In the genomic region with DNA sequence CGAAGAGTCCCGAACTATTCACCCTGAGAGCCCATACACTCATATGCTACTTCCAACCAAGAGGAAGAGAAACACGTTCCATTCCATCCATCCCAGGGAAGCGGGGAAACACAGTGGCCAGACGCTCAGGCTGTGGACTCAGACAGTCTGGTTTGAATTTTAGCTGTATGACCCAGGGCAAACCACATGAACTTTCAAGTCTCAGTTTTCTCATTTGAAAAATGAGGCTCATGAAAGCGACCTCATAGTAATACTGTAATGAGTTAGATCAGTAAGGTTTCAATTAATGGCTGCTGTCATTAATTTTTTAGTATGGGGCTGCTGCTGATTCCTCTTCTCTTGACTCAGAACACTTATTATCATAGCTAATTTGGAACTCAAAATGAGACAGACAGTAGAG, we compare ENCODE assay signal across 1 cellular context.
TF ChIP-seq lines count a peak whose summit lies in the region.

No MANE protein-coding gene starts in this region.

TF ChIP-seq in GM12878, 131 proteins besides CTCF, POLR2A, EP300 and RAD21 (continued from another document and continues in another):
- TF ChIP-seq, protein P1, sequence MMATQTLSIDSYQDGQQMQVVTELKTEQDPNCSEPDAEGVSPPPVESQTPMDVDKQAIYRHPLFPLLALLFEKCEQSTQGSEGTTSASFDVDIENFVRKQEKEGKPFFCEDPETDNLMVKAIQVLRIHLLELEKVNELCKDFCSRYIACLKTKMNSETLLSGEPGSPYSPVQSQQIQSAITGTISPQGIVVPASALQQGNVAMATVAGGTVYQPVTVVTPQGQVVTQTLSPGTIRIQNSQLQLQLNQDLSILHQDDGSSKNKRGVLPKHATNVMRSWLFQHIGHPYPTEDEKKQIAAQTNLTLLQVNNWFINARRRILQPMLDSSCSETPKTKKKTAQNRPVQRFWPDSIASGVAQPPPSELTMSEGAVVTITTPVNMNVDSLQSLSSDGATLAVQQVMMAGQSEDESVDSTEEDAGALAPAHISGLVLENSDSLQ (IDR thresholded peaks at IDR 0.05): 0 out of 2 replicates have a peak, but pooled peaks have one; percentile 14
- no peak for TF ChIP-seq E4F1 (IDR thresholded peaks at IDR 0.05; ENCODE audit: borderline replicate concordance, partially characterized antibody)
- no peak for TF ChIP-seq POLR2AphosphoS5 (IDR thresholded peaks at IDR 0.05; ENCODE audit: low read length)
- TF ChIP-seq, protein P2, sequence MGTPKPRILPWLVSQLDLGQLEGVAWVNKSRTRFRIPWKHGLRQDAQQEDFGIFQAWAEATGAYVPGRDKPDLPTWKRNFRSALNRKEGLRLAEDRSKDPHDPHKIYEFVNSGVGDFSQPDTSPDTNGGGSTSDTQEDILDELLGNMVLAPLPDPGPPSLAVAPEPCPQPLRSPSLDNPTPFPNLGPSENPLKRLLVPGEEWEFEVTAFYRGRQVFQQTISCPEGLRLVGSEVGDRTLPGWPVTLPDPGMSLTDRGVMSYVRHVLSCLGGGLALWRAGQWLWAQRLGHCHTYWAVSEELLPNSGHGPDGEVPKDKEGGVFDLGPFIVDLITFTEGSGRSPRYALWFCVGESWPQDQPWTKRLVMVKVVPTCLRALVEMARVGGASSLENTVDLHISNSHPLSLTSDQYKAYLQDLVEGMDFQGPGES (IDR thresholded peaks at IDR 0.05): no peak
- no peak for TF ChIP-seq POLR2AphosphoS2 (IDR thresholded peaks at IDR 0.05; ENCODE audit: low read depth, low read length)
- peak; percentile 71 for TF ChIP-seq IKZF1 (conservative IDR thresholded peaks at IDR 0.05)
- TF ChIP-seq TCF12 (IDR thresholded peaks at IDR 0.05; ENCODE audit: low read depth, low read length): peak; percentile 52; the same call in 1 of the 2 replicates
- peak; percentile 67 for TF ChIP-seq ATF7 (IDR thresholded peaks at IDR 0.05; ENCODE audit: low read depth)
- TF ChIP-seq NFIC (IDR thresholded peaks at IDR 0.05; ENCODE audit: low read depth, low read length): peak; percentile 72
- no peak for TF ChIP-seq YBX1 (IDR thresholded peaks at IDR 0.05)
- no peak for TF ChIP-seq WRNIP1 (IDR thresholded peaks at IDR 0.05; ENCODE audit: borderline replicate concordance, low read depth, low read length)
- TF ChIP-seq, protein P3, sequence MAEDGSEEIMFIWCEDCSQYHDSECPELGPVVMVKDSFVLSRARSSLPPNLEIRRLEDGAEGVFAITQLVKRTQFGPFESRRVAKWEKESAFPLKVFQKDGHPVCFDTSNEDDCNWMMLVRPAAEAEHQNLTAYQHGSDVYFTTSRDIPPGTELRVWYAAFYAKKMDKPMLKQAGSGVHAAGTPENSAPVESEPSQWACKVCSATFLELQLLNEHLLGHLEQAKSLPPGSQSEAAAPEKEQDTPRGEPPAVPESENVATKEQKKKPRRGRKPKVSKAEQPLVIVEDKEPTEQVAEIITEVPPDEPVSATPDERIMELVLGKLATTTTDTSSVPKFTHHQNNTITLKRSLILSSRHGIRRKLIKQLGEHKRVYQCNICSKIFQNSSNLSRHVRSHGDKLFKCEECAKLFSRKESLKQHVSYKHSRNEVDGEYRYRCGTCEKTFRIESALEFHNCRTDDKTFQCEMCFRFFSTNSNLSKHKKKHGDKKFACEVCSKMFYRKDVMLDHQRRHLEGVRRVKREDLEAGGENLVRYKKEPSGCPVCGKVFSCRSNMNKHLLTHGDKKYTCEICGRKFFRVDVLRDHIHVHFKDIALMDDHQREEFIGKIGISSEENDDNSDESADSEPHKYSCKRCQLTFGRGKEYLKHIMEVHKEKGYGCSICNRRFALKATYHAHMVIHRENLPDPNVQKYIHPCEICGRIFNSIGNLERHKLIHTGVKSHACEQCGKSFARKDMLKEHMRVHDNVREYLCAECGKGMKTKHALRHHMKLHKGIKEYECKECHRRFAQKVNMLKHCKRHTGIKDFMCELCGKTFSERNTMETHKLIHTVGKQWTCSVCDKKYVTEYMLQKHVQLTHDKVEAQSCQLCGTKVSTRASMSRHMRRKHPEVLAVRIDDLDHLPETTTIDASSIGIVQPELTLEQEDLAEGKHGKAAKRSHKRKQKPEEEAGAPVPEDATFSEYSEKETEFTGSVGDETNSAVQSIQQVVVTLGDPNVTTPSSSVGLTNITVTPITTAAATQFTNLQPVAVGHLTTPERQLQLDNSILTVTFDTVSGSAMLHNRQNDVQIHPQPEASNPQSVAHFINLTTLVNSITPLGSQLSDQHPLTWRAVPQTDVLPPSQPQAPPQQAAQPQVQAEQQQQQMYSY (CRISPR knock-in tag; IDR thresholded peaks at IDR 0.05): no peak
- TF ChIP-seq, protein P4, sequence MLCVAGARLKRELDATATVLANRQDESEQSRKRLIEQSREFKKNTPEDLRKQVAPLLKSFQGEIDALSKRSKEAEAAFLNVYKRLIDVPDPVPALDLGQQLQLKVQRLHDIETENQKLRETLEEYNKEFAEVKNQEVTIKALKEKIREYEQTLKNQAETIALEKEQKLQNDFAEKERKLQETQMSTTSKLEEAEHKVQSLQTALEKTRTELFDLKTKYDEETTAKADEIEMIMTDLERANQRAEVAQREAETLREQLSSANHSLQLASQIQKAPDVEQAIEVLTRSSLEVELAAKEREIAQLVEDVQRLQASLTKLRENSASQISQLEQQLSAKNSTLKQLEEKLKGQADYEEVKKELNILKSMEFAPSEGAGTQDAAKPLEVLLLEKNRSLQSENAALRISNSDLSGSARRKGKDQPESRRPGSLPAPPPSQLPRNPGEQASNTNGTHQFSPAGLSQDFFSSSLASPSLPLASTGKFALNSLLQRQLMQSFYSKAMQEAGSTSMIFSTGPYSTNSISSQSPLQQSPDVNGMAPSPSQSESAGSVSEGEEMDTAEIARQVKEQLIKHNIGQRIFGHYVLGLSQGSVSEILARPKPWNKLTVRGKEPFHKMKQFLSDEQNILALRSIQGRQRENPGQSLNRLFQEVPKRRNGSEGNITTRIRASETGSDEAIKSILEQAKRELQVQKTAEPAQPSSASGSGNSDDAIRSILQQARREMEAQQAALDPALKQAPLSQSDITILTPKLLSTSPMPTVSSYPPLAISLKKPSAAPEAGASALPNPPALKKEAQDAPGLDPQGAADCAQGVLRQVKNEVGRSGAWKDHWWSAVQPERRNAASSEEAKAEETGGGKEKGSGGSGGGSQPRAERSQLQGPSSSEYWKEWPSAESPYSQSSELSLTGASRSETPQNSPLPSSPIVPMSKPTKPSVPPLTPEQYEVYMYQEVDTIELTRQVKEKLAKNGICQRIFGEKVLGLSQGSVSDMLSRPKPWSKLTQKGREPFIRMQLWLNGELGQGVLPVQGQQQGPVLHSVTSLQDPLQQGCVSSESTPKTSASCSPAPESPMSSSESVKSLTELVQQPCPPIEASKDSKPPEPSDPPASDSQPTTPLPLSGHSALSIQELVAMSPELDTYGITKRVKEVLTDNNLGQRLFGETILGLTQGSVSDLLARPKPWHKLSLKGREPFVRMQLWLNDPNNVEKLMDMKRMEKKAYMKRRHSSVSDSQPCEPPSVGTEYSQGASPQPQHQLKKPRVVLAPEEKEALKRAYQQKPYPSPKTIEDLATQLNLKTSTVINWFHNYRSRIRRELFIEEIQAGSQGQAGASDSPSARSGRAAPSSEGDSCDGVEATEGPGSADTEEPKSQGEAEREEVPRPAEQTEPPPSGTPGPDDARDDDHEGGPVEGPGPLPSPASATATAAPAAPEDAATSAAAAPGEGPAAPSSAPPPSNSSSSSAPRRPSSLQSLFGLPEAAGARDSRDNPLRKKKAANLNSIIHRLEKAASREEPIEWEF (IDR thresholded peaks at IDR 0.05; ENCODE audit: insufficient replicate concordance, low read depth, low read length): no peak
- TF ChIP-seq SRF (IDR thresholded peaks at IDR 0.05; ENCODE audit: low read depth in 2 of 2, low read length in 2 of 2): no peak
- peak; percentile 73 for TF ChIP-seq EED (IDR thresholded peaks at IDR 0.05; ENCODE audit: low read depth)
- peak in 1 of 2 experiments; percentile 38; a peak in 1 of 4 replicates for TF ChIP-seq BHLHE40 (IDR thresholded peaks at IDR 0.05; ENCODE audit: borderline replicate concordance in 1 of 2, low read depth in 2 of 2, low read length in 1 of 2)
- TF ChIP-seq POU2F2 (IDR thresholded peaks at IDR 0.05; ENCODE audit: borderline replicate concordance, low read depth, low read length): peak; percentile 70; the same call in 1 of the 3 replicates
- no peak for TF ChIP-seq ZNF274 (IDR thresholded peaks at IDR 0.05; ENCODE audit: insufficient read depth, insufficient read length)
- no peak for TF ChIP-seq RAD51 (IDR thresholded peaks at IDR 0.05)
- no peak for TF ChIP-seq BACH1 (IDR thresholded peaks at IDR 0.05; ENCODE audit: borderline replicate concordance)
- TF ChIP-seq ZBTB33 (IDR thresholded peaks at IDR 0.05): no peak
- no peak for TF ChIP-seq HDGF (IDR thresholded peaks at IDR 0.05)
- no peak for TF ChIP-seq NRF1 (conservative IDR thresholded peaks at IDR 0.05; ENCODE audit: low read depth, low read length)
- TF ChIP-seq GABPA (IDR thresholded peaks at IDR 0.05; ENCODE audit: low read depth): no peak
- no peak for TF ChIP-seq BMI1 (IDR thresholded peaks at IDR 0.05; ENCODE audit: borderline replicate concordance)
- TF ChIP-seq BCL3 (IDR thresholded peaks at IDR 0.05; ENCODE audit: borderline replicate concordance, insufficient read depth, low read depth, low read length, poor library complexity, severe bottlenecking): no peak
- no peak for TF ChIP-seq KLF5 (IDR thresholded peaks at IDR 0.05; ENCODE audit: partially characterized antibody)
- TF ChIP-seq JUND (IDR thresholded peaks at IDR 0.05; ENCODE audit: low read depth, low read length): no peak; the same call in 1 of the 2 replicates
- no peak for TF ChIP-seq FOS (IDR thresholded peaks at IDR 0.05; ENCODE audit: borderline replicate concordance, extremely low read depth, insufficient read length)
- TF ChIP-seq ZBTB4 (CRISPR knock-in tag; IDR thresholded peaks at IDR 0.05): no peak
- TF ChIP-seq ZNF24 (IDR thresholded peaks at IDR 0.05): no peak
- no peak for TF ChIP-seq MEF2B (IDR thresholded peaks at IDR 0.05; ENCODE audit: partially characterized antibody, poor library complexity, severe bottlenecking)
- TF ChIP-seq KDM1A (IDR thresholded peaks at IDR 0.05; ENCODE audit: borderline replicate concordance): no peak
